ENCODE assay signal across 16 cellular contexts in the genomic region with DNA sequence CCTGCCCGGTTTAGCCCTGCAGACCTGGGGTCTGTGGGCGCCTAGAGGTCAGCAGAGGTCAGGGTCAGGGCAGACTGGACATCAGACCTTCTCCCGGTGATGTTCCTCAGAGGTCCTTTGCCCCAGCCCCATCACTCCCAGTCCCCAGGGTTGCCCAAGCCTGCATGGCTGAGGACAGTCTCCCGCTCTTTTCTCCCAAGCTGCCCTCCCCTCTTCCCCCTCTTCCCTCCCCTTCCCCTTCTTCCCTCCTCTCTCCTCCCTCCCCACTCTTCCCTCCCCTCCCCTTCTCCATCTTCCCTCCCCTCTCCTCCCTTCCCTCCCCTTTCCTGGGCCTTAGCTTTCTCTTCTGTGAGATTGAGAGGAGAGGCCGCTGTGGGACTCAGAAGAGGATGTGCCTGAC. TPM values are rescaled to one million over a fixed set of nuclear protein-coding genes. Genes with fewer than 3 reads are reported as not detected.
A peak's percentile ranks its signal among the peaks of the same experiment; 100 is the strongest.
DNase-seq lines count a peak whose midpoint lies in the region; ATAC-seq, FAIRE-seq and TF ChIP-seq lines count a peak whose summit lies in the region.
"Had no signal": no experiment of that assay in that cellular context is flagged by ENCODE, and none has a peak within 500 bp of the region (broad histone marks: within the 10 kb centered on the region; RNA-seq: fewer than 3 reads in every experiment).

No MANE protein-coding gene starts in this region.

- H3K79me2 ChIP-seq in GM23338 (replicated peaks; ENCODE audit: insufficient read depth) (no peaks in the 10 kb centered on the region), H1 (ENCODE audit: control insufficient read depth in 1 of 2, insufficient read depth in 2 of 2, low read length in 2 of 2) (no peaks in the 10 kb centered on the region), neural cell (replicated peaks; ENCODE audit: insufficient read depth, low read length) (no peaks in the 10 kb centered on the region)

- H3K27me3 ChIP-seq in GM23338 (ENCODE audit: insufficient read depth) (peaks cover 94% of the 10 kb centered on the region), H1 (replicated peaks in 1 of 4; ENCODE audit: control insufficient read depth in 3 of 4, extremely low read depth in 1 of 4, insufficient read depth in 3 of 4, low read length in 3 of 4) (peaks cover 79 to 98% (median 95%) of the 10 kb centered on the region in 4 experiments), neural cell (ENCODE audit: insufficient read depth, low read depth, low read length) (peaks cover 90% of the 10 kb centered on the region)

- H3K4me3 ChIP-seq in GM23338 (no peak overlapping the region), HEK293 (ENCODE audit: low read depth, low read length) (no peak overlapping the region), H1 (ENCODE audit: extremely low read depth in 1 of 4, insufficient read depth in 2 of 4, low read depth in 3 of 4, low read length in 4 of 4) (peak overlapping the region in 1 of 4 experiments; percentile 22; a peak in 1 of 8 replicates), neural cell (ENCODE audit: low read length) (no peak overlapping the region)
- H3K4me3 ChIP-seq: BLaER1 treated with 17β-estradiol and CSF1 and Interleukin-3, amounts not matched to agents 10 nM and 100 nM; HAP-1 had no signal

- peaks cover 91% of the 10 kb centered on the region for H3K27me3 Mint-ChIP-seq in GM23338 (ENCODE audit: insufficient read depth, low read depth, poor library complexity)

- H4K5ac ChIP-seq in H1 (ENCODE audit: insufficient read length, low read depth, low read length) = no peak overlapping the region

- no peak overlapping the region for H4K8ac ChIP-seq in H1 (ENCODE audit: extremely low read depth, insufficient read depth, low read length)

- peak; percentile 74 for DNase-seq in GM23338 (ENCODE audit: low spot score)
- DNase-seq in H1 (ENCODE audit: low read depth in 1 of 2, low spot score in 2 of 2) = no peak
- no peak for DNase-seq in HuH-7 (ENCODE audit: low spot score)
- no peak for DNase-seq in NOMO-1 treated with dmso at 0.1 percent for 144 hours (lab: John Stamatoyannopoulos, UW; ENCODE audit: unreplicated experiment)
- DNase-seq in 8988T = no peak
- DNase-seq: Calu3; CD4-positive, CD25-positive, alpha-beta regulatory T cell; DMS 273 treated with DMSO at 0.1 percent for 48 hours; HFFc6 had no signal

- H3K36me3 ChIP-seq in GM23338 (ENCODE audit: insufficient read depth) = no peaks in the 10 kb centered on the region
- H3K36me3 ChIP-seq in HEK293 (ENCODE audit: control insufficient read depth in 2 of 2, insufficient read depth in 1 of 2, low read length in 2 of 2) = no peaks in the 10 kb centered on the region
- peaks cover 0 to 10% (median 0%) of the 10 kb centered on the region in 4 experiments; a peak in 1 of 8 replicates for H3K36me3 ChIP-seq in H1 (ENCODE audit: control insufficient read depth in 2 of 4, insufficient read depth in 4 of 4, low read length in 3 of 4)
- no peaks in the 10 kb centered on the region for H3K36me3 ChIP-seq in neural cell (ENCODE audit: insufficient read depth, low read length)
- H3K36me3 ChIP-seq: BLaER1 treated with 17β-estradiol and CSF1 and Interleukin-3, amounts not matched to agents 10 nM and 100 nM; HAP-1 had no signal

- peaks cover 8% of the 10 kb centered on the region; the same call in 1 of the 2 replicates for H3K23me2 ChIP-seq in H1 (ENCODE audit: low read depth, low read length)

- H3K4me3 Mint-ChIP-seq in GM23338 = peak overlapping the region; percentile 47
- H3K4me3 Mint-ChIP-seq: CD4-positive, CD25-positive, alpha-beta regulatory T cell; HFFc6 had no signal

- no peaks in the 10 kb centered on the region for H3K36me3 Mint-ChIP-seq in GM23338 (ENCODE audit: low read depth)
- H3K36me3 Mint-ChIP-seq: CD4-positive, CD25-positive, alpha-beta regulatory T cell had no signal

- H3K9me3 Mint-ChIP-seq in GM23338 = no peaks in the 10 kb centered on the region
- H3K9me3 Mint-ChIP-seq: CD4-positive, CD25-positive, alpha-beta regulatory T cell; HFFc6 had no signal

- no peak overlapping the region for H3K27ac Mint-ChIP-seq in GM23338
- H3K27ac Mint-ChIP-seq: CD4-positive, CD25-positive, alpha-beta regulatory T cell; HFFc6 had no signal

- H3K18ac ChIP-seq in H1 (ENCODE audit: extremely low read depth, low read length) = peak overlapping the region; percentile 48; the same call in 1 of the 2 replicates

- H3K9me2 ChIP-seq in GM23338 (ENCODE audit: insufficient read depth) (no peaks in the 10 kb centered on the region), neural cell (ENCODE audit: insufficient read depth, low read length) (no peaks in the 10 kb centered on the region)

- H2BK20ac ChIP-seq in H1 (ENCODE audit: low read length) = 0 out of 2 replicates have a peak overlapping the region, but pooled peaks have one; percentile 13

- CTCF ChIA-PET in HEK293 (lab: Yijun Ruan, JAX) = no interaction called here
- CTCF ChIA-PET in H1 (lab: Charles Lee; ENCODE audit: partially characterized antibody) = interaction anchor here (0.7 to 1.3 kb wide), 5 partner anchors 19 to 56 kb away, joined by 3 to 4 read pairs (median 3); no protein-coding TSS in a partner anchor

- peaks cover 32% of the 10 kb centered on the region for H3K4me1 ChIP-seq in GM23338 (ENCODE audit: insufficient read depth)
- peaks cover 2% of the 10 kb centered on the region; the same call in 1 of the 2 replicates for H3K4me1 ChIP-seq in HEK293 (ENCODE audit: control insufficient read depth, insufficient read depth, low read length)
- peaks cover 3 to 31% (median 27%) of the 10 kb centered on the region in 4 experiments for H3K4me1 ChIP-seq in H1 (replicated peaks in 1 of 4; ENCODE audit: control insufficient read depth in 3 of 4, insufficient read depth in 4 of 4, low read length in 3 of 4)

- TF ChIP-seq RAD21 in H1 (IDR thresholded peaks at IDR 0.05 in 1 of 2, conservative IDR thresholded peaks at IDR 0.05 in 1 of 2; ENCODE audit: low read depth in 2 of 2, low read length in 2 of 2) = no peak
- no peak for TF ChIP-seq RAD21 in neural cell (conservative IDR thresholded peaks at IDR 0.05)

- H4K20me1 ChIP-seq in GM23338 (replicated peaks; ENCODE audit: insufficient read depth) = no peaks in the 10 kb centered on the region; the same call in 1 of the 2 replicates
- peaks cover 7 to 14% of the 10 kb centered on the region in 2 experiments for H4K20me1 ChIP-seq in H1 (replicated peaks in 1 of 2; ENCODE audit: control insufficient read depth in 1 of 2, insufficient read depth in 2 of 2, low read length in 2 of 2)
- no peaks in the 10 kb centered on the region for H4K20me1 ChIP-seq in neural cell (ENCODE audit: insufficient read depth)

- no peaks in the 10 kb centered on the region; the same call in 1 of the 2 replicates for H3F3A ChIP-seq in GM23338 (replicated peaks; ENCODE audit: low read depth)
- H3F3A ChIP-seq in neural cell (ENCODE audit: insufficient read depth, low read length, poor library complexity, severe bottlenecking) = no peaks in the 10 kb centered on the region

- H2AK5ac ChIP-seq in H1 (ENCODE audit: low read depth, low read length) = no peak overlapping the region

- H2AFZ ChIP-seq in GM23338 (no peak overlapping the region), H1 (ENCODE audit: low read length) (no peak overlapping the region), neural cell (ENCODE audit: low read depth, low read length) (no peak overlapping the region)

- H3K56ac ChIP-seq in H1 (replicated peaks; ENCODE audit: insufficient read length, low read depth, low read length) = no peak overlapping the region

- no peak overlapping the region for H3K27ac ChIP-seq in GM23338 (ENCODE audit: low read depth)
- H3K27ac ChIP-seq in HEK293 (ENCODE audit: extremely low read depth, low read depth, low read length) = no peak overlapping the region
- no peak overlapping the region for H3K27ac ChIP-seq in H1 (ENCODE audit: low read depth, low read length)
- H3K27ac ChIP-seq in neural cell (ENCODE audit: low read length) = no peak overlapping the region
- H3K27ac ChIP-seq: BLaER1 treated with 17β-estradiol and CSF1 and Interleukin-3, amounts not matched to agents 10 nM and 100 nM had no signal

- no peak for TF ChIP-seq POLR2A in H1 (IDR thresholded peaks at IDR 0.05; ENCODE audit: control extremely low read depth in 1 of 2, low read depth in 2 of 2, low read length in 2 of 2)

- no peak for FAIRE-seq in H1 (lab: Jason Lieb, UNC)
- FAIRE-seq: HepG2 had no signal

- 0 out of 2 replicates have a peak overlapping the region, but pooled peaks have one; percentile 17 for H2BK12ac ChIP-seq in H1 (ENCODE audit: low read depth, low read length)

- H3K79me1 ChIP-seq in H1 (ENCODE audit: low read depth, low read length) = no peaks in the 10 kb centered on the region

- H2BK5ac ChIP-seq in H1 (ENCODE audit: low read depth, low read length) = no peak overlapping the region

- TF ChIP-seq EP300 in H1 (IDR thresholded peaks at IDR 0.05; ENCODE audit: borderline replicate concordance in 1 of 2, low read depth in 2 of 2, low read length in 2 of 2) (no peak), neural cell (conservative IDR thresholded peaks at IDR 0.05; ENCODE audit: poor library complexity, severe bottlenecking) (no peak)

- peak overlapping the region; percentile 57; the same call in 1 of the 2 replicates for H3K4me2 ChIP-seq in GM23338
- peak overlapping the region; percentile 59 to 65 for H3K4me2 ChIP-seq in H1 (ENCODE audit: insufficient read depth in 1 of 2, low read depth in 2 of 2, low read length in 2 of 2)
- H3K4me2 ChIP-seq in neural cell (ENCODE audit: low read length) = no peak overlapping the region
- H3K4me2 ChIP-seq: BLaER1 treated with 17β-estradiol and CSF1 and Interleukin-3, amounts not matched to agents 10 nM and 100 nM had no signal

- H3K4me1 Mint-ChIP-seq in GM23338 = peaks cover 29% of the 10 kb centered on the region

- H3K9me3 ChIP-seq in HEK293 (ENCODE audit: control insufficient read depth, insufficient read depth, low read depth, low read length) = no peaks in the 10 kb centered on the region
- H3K9me3 ChIP-seq in H1 (ENCODE audit: insufficient read depth in 2 of 2, low read depth in 1 of 2, low read length in 1 of 2) = no peaks in the 10 kb centered on the region
- H3K9me3 ChIP-seq in neural cell (ENCODE audit: low read length) = no peaks in the 10 kb centered on the region
- H3K9me3 ChIP-seq: HAP-1 had no signal

- ATAC-seq in GM23338 = peak; percentile 1; the same call in 1 of the 3 replicates
- ATAC-seq: HepG2 had no signal

- H3K14ac ChIP-seq in H1 (ENCODE audit: insufficient read length) = no peak overlapping the region

- H4K91ac ChIP-seq in H1 (replicated peaks; ENCODE audit: insufficient read length, low read length) = no peak overlapping the region

- 14% methylated on average over 3 of the region's 5 CpGs; no CpG with 5 or more reads in 1 of the 2 experiments for WGBS in H1 (ENCODE audit: extremely low coverage in 1 of 2, insufficient coverage in 1 of 2, insufficient read length in 1 of 2, insufficient replicate concordance in 2 of 2, low coverage in 1 of 2, low lambda C conversion rate in 2 of 2, missing lambda C conversion rate in 1 of 2), 2 experiments

- H3K9ac ChIP-seq in H1 (replicated peaks in 1 of 4; ENCODE audit: extremely low read depth in 1 of 4, low read depth in 3 of 4, low read length in 3 of 4) (no peak overlapping the region), neural cell (ENCODE audit: low read length) (no peak overlapping the region)
- H3K9ac ChIP-seq: BLaER1 treated with 17β-estradiol and CSF1 and Interleukin-3, amounts not matched to agents 10 nM and 100 nM had no signal

- H3K23ac ChIP-seq in H1 (ENCODE audit: insufficient read length) = no peak overlapping the region

- no peak for TF ChIP-seq CTCF in GM23338 (conservative IDR thresholded peaks at IDR 0.05; ENCODE audit: low read depth in 2 of 2)
- TF ChIP-seq CTCF in HEK293 (tag by site-specific recombination; IDR thresholded peaks at IDR 0.05) = no peak
- TF ChIP-seq CTCF in H1 (IDR thresholded peaks at IDR 0.05; ENCODE audit: control extremely low read depth in 1 of 3, insufficient read depth in 1 of 3, low read depth in 1 of 3, low read length in 3 of 3) = no peak
- TF ChIP-seq CTCF in neural cell (IDR thresholded peaks at IDR 0.05; ENCODE audit: poor library complexity, severe bottlenecking) = no peak

- H2BK15ac ChIP-seq in H1 (ENCODE audit: low read length) = no peak overlapping the region

- POLR2A ChIA-PET in HEK293 (lab: Yijun Ruan, JAX) = no interaction called here
- POLR2A ChIA-PET in H1 (lab: Charles Lee; ENCODE audit: partially characterized antibody) = interaction anchor here (0.9 to 1.1 kb wide), 2 partner anchors 16 to 24 kb away, joined by 3 read pairs; no protein-coding TSS in a partner anchor

- no peak overlapping the region for H3K4ac ChIP-seq in H1 (replicated peaks; ENCODE audit: insufficient read length, low read depth, low read length)

- no peak overlapping the region for H2BK120ac ChIP-seq in H1 (replicated peaks; ENCODE audit: low read depth, low read length)

RNA-seq across cellular contexts. Expression of gene LHX3, which starts 10.4 kb away (rescaled TPM):
- not detected in 2 replicates for total RNA-seq in GM23338 (2014; rRNA removed; shearing (Covaris generic))
- polyA plus RNA-seq in GM23338 (2016; fragmentation: Nextera tagmentation; extraction: Ambion mirVana) = 0.08 TPM in 1 of 2 replicates, not detected in the other
- total RNA-seq in H1 (2021; fragmentation: NEBNext Ultra II Directional; extraction: Animal tissue kit (Norgen Biotek cat#: 25700)) = not detected in 2 replicates
- 0.02 and 0.03 TPM in 2 replicates for polyA plus RNA-seq in H1 (2011; rRNA removed)
- not detected for polyA plus RNA-seq in H1 (2011; cell fraction: cytosol; rRNA removed)
- 0.20 TPM for polyA plus RNA-seq in H1 (2011; cell fraction: nucleus; rRNA removed)
- not detected in 4 replicates for polyA plus RNA-seq in H1 (2012, experiment 1 of 2)
- not detected for polyA plus RNA-seq in H1 (2012, experiment 2 of 2)
- not detected for polyA plus RNA-seq in H1 (2013, experiment 1 of 2)
- polyA plus RNA-seq in H1 (2013, experiment 2 of 2) = 0.02 TPM
- polyA minus RNA-seq in H1 (2011; rRNA and poly(A)+ RNA removed) = not detected in 2 replicates
- polyA minus RNA-seq in H1 (2011; cell fraction: cytosol; rRNA and poly(A)+ RNA removed) = not detected
- polyA minus RNA-seq in H1 (2011; cell fraction: nucleus; rRNA and poly(A)+ RNA removed) = 0.30 TPM
- polyA plus RNA-seq in neural cell = not detected in 2 replicates
- 0.23 TPM in 1 of 2 replicates, not detected in the other for polyA minus RNA-seq in neural cell
- total RNA-seq: Calu3; CD4-positive, CD25-positive, alpha-beta regulatory T cell; Daoy; HepG2; HFFc6; HT1080 had no signal
- polyA plus RNA-seq: CD4-positive, CD25-positive, alpha-beta regulatory T cell; HepG2 had no signal

RNA-seq across cellular contexts. Expression of gene QSOX2, which starts 51.1 kb away (rescaled TPM):
- total RNA-seq in GM23338 (2014; rRNA removed; shearing (Covaris generic)) = 25.5 and 29.2 TPM in 2 replicates
- 9.2 and 10.5 TPM in 2 replicates for polyA plus RNA-seq in GM23338 (2016; fragmentation: Nextera tagmentation; extraction: Ambion mirVana)
- total RNA-seq in H1 (2021; fragmentation: NEBNext Ultra II Directional; extraction: Animal tissue kit (Norgen Biotek cat#: 25700)) = 27.5 and 28.6 TPM in 2 replicates
- polyA plus RNA-seq in H1 (2011; rRNA removed) = 18.0 and 21.8 TPM in 2 replicates
- 20.4 TPM for polyA plus RNA-seq in H1 (2011; cell fraction: cytosol; rRNA removed)
- polyA plus RNA-seq in H1 (2011; cell fraction: nucleus; rRNA removed) = 52.2 TPM
- 18.2 to 24.6 TPM (median 21.8 TPM) in 4 replicates for polyA plus RNA-seq in H1 (2012, experiment 1 of 2)
- polyA plus RNA-seq in H1 (2012, experiment 2 of 2) = 13.5 TPM
- 27.3 TPM for polyA plus RNA-seq in H1 (2013, experiment 1 of 2)
- 25.5 TPM for polyA plus RNA-seq in H1 (2013, experiment 2 of 2)
- polyA minus RNA-seq in H1 (2011; rRNA and poly(A)+ RNA removed) = 17.0 and 19.8 TPM in 2 replicates
- 10.7 TPM for polyA minus RNA-seq in H1 (2011; cell fraction: cytosol; rRNA and poly(A)+ RNA removed)
- polyA minus RNA-seq in H1 (2011; cell fraction: nucleus; rRNA and poly(A)+ RNA removed) = 13.1 TPM
- 20.7 and 25.1 TPM in 2 replicates for polyA plus RNA-seq in neural cell
- polyA minus RNA-seq in neural cell = 12.7 and 17.8 TPM in 2 replicates
